28 cellular contexts compared by ENCODE assay signal in the genomic region with DNA sequence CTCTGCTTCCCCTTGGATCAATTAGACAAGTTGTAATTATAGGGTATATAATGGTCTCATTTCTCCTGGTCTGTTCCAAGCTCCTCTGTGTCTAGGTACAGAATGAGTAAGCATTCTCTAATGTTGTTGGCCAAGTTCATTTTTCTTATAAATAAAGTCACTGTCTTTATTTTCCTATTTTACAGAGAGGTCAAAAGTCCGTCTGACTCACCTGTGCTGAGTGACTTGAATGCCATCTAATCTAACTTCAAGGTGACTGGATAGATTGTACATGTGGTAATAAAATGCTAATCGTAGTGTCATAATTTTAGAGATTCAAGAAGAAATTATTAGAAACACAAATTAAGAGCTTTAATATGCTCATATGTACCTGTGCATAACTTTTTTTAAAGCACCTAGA.
"Had no signal": no experiment of that assay in that cellular context is flagged by ENCODE, and none has a peak within 500 bp of the region (broad histone marks: within the 10 kb centered on the region; RNA-seq: fewer than 3 reads in every experiment).

No MANE protein-coding gene starts in this region.

- H3K4me3 ChIP-seq: cardiac muscle cell, colonic mucosa, dorsolateral prefrontal cortex had no signal

- H3K27me3 ChIP-seq: cardiac muscle cell, colonic mucosa had no signal

- H3K27ac ChIP-seq: cardiac muscle cell, colonic mucosa had no signal

- DNase-seq: activated CD4-positive, alpha-beta memory T cell treated with anti-CD3 and anti-CD28 coated beads for 36 hours; activated CD4-positive, alpha-beta T cell treated with anti-CD3 and anti-CD28 coated beads for 36 hours; activated CD4-positive, alpha-beta T cell treated with anti-CD3 and anti-CD28 coated beads, Interleukin-2, amount 10 ng/mL, durations not matched to agents 24 days and 14 days; activated CD4-positive, CD25-positive, alpha-beta regulatory T cell; activated CD4-positive, CD25-positive, alpha-beta regulatory T cell treated with anti-CD3 and anti-CD28 coated beads, Interleukin-2, amount 50 U/mL, for 72 hours; activated CD8-positive, alpha-beta memory T cell treated with anti-CD3 and anti-CD28 coated beads, Interleukin-2, amount 10 ng/mL, durations not matched to agents 7 days and 5 days; activated CD8-positive, alpha-beta memory T cell treated with anti-CD3 and anti-CD28 coated beads, Interleukin-2, amount 50 U/mL, for 48 hours; activated CD8-positive, alpha-beta T cell treated with anti-CD3 and anti-CD28 coated beads, Interleukin-2, amount 10 ng/mL, durations not matched to agents 7 days and 5 days; activated gamma-delta T cell; activated naive CD4-positive, alpha-beta T cell treated with anti-CD3 and anti-CD28 coated beads, Interleukin-2, amount 50 U/mL, for 16 hours; activated naive CD4-positive, alpha-beta T cell treated with Interleukin-2 at 50 U/mL for 16 hours; activated T-cell treated with anti-CD3 and anti-CD28 coated beads for 4 hours; activated T-cell treated with anti-CD3 and anti-CD28 coated beads, Interleukin-2, amount 50 U/mL, for 24 hours; activated T-cell treated with anti-CD3 and anti-CD28 coated beads, Interleukin-2, amount 50 U/mL, for 72 hours; amniotic stem cell; central memory CD4-positive, alpha-beta T cell; cerebellar nuclear complex; colonic mucosa; dorsolateral prefrontal cortex; effector memory CD4-positive, alpha-beta T cell; endodermal cell; foreskin fibroblast; head of caudate nucleus; T-helper 2 cell had no signal

- H3K36me3 ChIP-seq: cardiac muscle cell, colonic mucosa had no signal

- H3K4me1 ChIP-seq: colonic mucosa had no signal

- H3K9me3 ChIP-seq: colonic mucosa had no signal

- ATAC-seq: activated CD4-positive, alpha-beta T cell treated with anti-CD3 and anti-CD28 coated beads for 36 hours; activated CD8-positive, alpha-beta memory T cell treated with anti-CD3 and anti-CD28 coated beads, Interleukin-2, amount 10 ng/mL, durations not matched to agents 7 days and 5 days; activated CD8-positive, alpha-beta T cell treated with anti-CD3 and anti-CD28 coated beads, Interleukin-2, amount 10 ng/mL, durations not matched to agents 7 days and 5 days; activated T-cell treated with anti-CD3 and anti-CD28 coated beads, Interleukin-2, amount 50 U/mL, for 72 hours; esophagus mucosa had no signal

- FAIRE-seq: astrocyte, frontal cortex had no signal
